In the genomic region with DNA sequence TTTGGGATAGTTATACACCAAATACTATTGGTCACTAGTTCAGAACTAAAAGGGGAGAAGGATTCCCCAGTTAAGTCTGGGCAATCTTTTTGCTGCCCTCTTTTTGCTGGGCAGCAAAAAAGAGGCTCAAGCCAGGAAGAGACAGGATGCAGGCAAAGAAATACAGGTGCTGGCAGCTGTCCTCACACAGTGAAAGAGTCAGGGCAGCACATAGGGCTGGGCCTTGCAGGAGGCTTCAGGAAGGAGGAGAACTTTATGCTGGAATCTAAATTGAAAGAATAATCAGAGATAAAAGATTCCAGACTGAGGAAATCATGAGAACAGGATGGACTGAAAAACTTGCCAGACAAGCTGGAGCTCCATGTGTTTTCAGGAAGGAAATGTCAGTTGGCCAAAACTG, we compare ENCODE assay signal across 19 cellular contexts. TPM values are rescaled to one million over a fixed set of nuclear protein-coding genes. Genes with fewer than 3 reads are reported as not detected.
DNase-seq lines count a peak whose midpoint lies in the region; ATAC-seq, FAIRE-seq and TF ChIP-seq lines count a peak whose summit lies in the region.
"Had no signal": no experiment of that assay in that cellular context is flagged by ENCODE, and none has a peak within 500 bp of the region (broad histone marks: within the 10 kb centered on the region; RNA-seq: fewer than 3 reads in every experiment).

No MANE protein-coding gene starts in this region.

- DNase-seq in MCF 10A (ENCODE audit: unreplicated experiment) (no peak), breast epithelium (ENCODE audit: low spot score in 2 of 2) (no peak), IMR-90 (no peak), lung microvascular endothelial cell (ENCODE audit: low read depth in 2 of 2) (peak; percentile 16 to 32), HepG2 (ENCODE audit: low spot score) (no peak), medulla oblongata (ENCODE audit: extremely low spot score) (no peak)
- DNase-seq: C1 segment of cervical spinal cord; CD4-positive, alpha-beta memory T cell; COR-L47; DMS153; DMS79 treated with DMSO at 0.1 percent for 48 hours; GF-D8; H7; HCEC 1CT had no signal

- dilution Hi-C loops in IMR-90 (cut with HindIII; ENCODE audit: low sequenced_read_pairs, unreplicated experiment) = no loop called here

- H2AK5ac ChIP-seq in IMR-90 (ENCODE audit: low read depth, low read length) = peak overlapping the region; percentile 24; the same call in 1 of the 2 replicates

- H4K20me1 ChIP-seq in IMR-90 (ENCODE audit: insufficient read depth, low read length) (peaks cover 6% of the 10 kb centered on the region; the same call in 1 of the 2 replicates), HepG2 (ENCODE audit: insufficient read depth, low read length) (no peaks in the 10 kb centered on the region)

- H3K4me1 Mint-ChIP-seq in MCF 10A (ENCODE audit: insufficient read depth, unreplicated experiment) = peaks cover 52% of the 10 kb centered on the region
- peaks cover 42% of the 10 kb centered on the region for H3K4me1 Mint-ChIP-seq in dendritic cell treated with granulocyte-macrophage colony-stimulating factor and Interleukin-4, amounts not matched to agents 40 ng/mL and 50 ng/mL, for 4 days (ENCODE audit: low read depth)
- H3K4me1 Mint-ChIP-seq: CD4-positive, alpha-beta memory T cell had no signal

- no peak overlapping the region for H3K23ac ChIP-seq in IMR-90 (ENCODE audit: low read depth, low read length)

- TF ChIP-seq CTCF in MCF 10A (IDR thresholded peaks at IDR 0.05; ENCODE audit: unreplicated experiment) (no peak), breast epithelium (IDR thresholded peaks at IDR 0.05) (no peak), IMR-90 (conservative IDR thresholded peaks at IDR 0.05; ENCODE audit: low read depth, low read length) (no peak), HepG2 (CRISPR knock-in tag; IDR thresholded peaks at IDR 0.05) (no peak)

- H3K4me3 ChIP-seq in breast epithelium = no peak overlapping the region
- H3K4me3 ChIP-seq in IMR-90 (ENCODE audit: insufficient read depth, low read depth, low read length) = no peak overlapping the region
- H3K4me3 ChIP-seq in HepG2 (replicated peaks in 1 of 3; ENCODE audit: insufficient read depth in 1 of 3, low read depth in 2 of 3, low read length in 3 of 3) = no peak overlapping the region

- no peak overlapping the region for H3K18ac ChIP-seq in IMR-90 (ENCODE audit: low read depth, low read length)

- in situ Hi-C loops in IMR-90 (cut with MboI; ENCODE audit: low sequenced_read_pairs) = no loop called here
- in situ Hi-C loops in HepG2 (cut with HindIII; ENCODE audit: extremely low pct_ligation_motif_present, low pct_unique_long_range_greater_than_20kb) = no loop called here

- peaks cover 20% of the 10 kb centered on the region for H3K36me3 Mint-ChIP-seq in MCF 10A (ENCODE audit: insufficient read depth, unreplicated experiment)
- peaks cover 77% of the 10 kb centered on the region for H3K36me3 Mint-ChIP-seq in dendritic cell treated with granulocyte-macrophage colony-stimulating factor and Interleukin-4, amounts not matched to agents 40 ng/mL and 50 ng/mL, for 4 days (ENCODE audit: low read depth)

- FAIRE-seq in HepG2 (lab: Jason Lieb, UNC) = no peak
- FAIRE-seq: GM12891, GM18507, H1 had no signal

- H2AK9ac ChIP-seq in IMR-90 (replicated peaks; ENCODE audit: low read depth, low read length, poor library complexity) = no peak overlapping the region

- no peak overlapping the region for H2BK20ac ChIP-seq in IMR-90 (ENCODE audit: low read depth, low read length)

- intact Hi-C loops in MCF 10A (cut with micrococcal nuclease) (no loop called here), breast epithelium (cut with DNase I; ENCODE audit: low total_unique reads) (no loop called here), IMR-90 (cut with micrococcal nuclease) (no loop called here), HepG2 (cut with micrococcal nuclease; ENCODE audit: unreplicated experiment) (no loop called here)
- intact Hi-C loops in dendritic cell treated with granulocyte-macrophage colony-stimulating factor and Interleukin-4, amounts not matched to agents 40 ng/mL and 50 ng/mL, for 4 days (cut with micrococcal nuclease) = no loop called here

- H3K4ac ChIP-seq in IMR-90 (ENCODE audit: low read depth, low read length) = no peak overlapping the region

- no peak overlapping the region for H3K14ac ChIP-seq in IMR-90 (replicated peaks; ENCODE audit: low read depth, low read length)

- H3K27me3 Mint-ChIP-seq in MCF 10A (ENCODE audit: insufficient read depth, unreplicated experiment) = no peaks in the 10 kb centered on the region
- H3K27me3 Mint-ChIP-seq in dendritic cell treated with granulocyte-macrophage colony-stimulating factor and Interleukin-4, amounts not matched to agents 40 ng/mL and 50 ng/mL, for 4 days = no peaks in the 10 kb centered on the region
- H3K27me3 Mint-ChIP-seq: CD4-positive, alpha-beta memory T cell had no signal

- H3K4me2 ChIP-seq in IMR-90 (ENCODE audit: low read depth, low read length) (no peak overlapping the region), HepG2 (ENCODE audit: low read depth, low read length) (no peak overlapping the region)

- H4K8ac ChIP-seq in IMR-90 (ENCODE audit: low read depth in 2 of 2, low read length in 2 of 2) = no peak overlapping the region

- H3K27me3 ChIP-seq in breast epithelium (no peaks in the 10 kb centered on the region), IMR-90 (ENCODE audit: control insufficient read depth, insufficient read depth, low read length) (no peaks in the 10 kb centered on the region), HepG2 (ENCODE audit: control insufficient read depth in 1 of 2, insufficient read depth in 2 of 2, low read length in 2 of 2) (no peaks in the 10 kb centered on the region)

- H4K91ac ChIP-seq in IMR-90 (ENCODE audit: insufficient read depth, low read depth, low read length) = no peak overlapping the region

- no peaks in the 10 kb centered on the region for H3K4me1 ChIP-seq in breast epithelium
- H3K4me1 ChIP-seq in IMR-90 (ENCODE audit: control insufficient read depth, insufficient read depth, low read length) = no peaks in the 10 kb centered on the region; the same call in 1 of the 2 replicates
- no peaks in the 10 kb centered on the region for H3K4me1 ChIP-seq in HepG2 (ENCODE audit: insufficient read depth, low read length)

- ATAC-seq in IMR-90 (ENCODE audit: low read depth) = no peak
- ATAC-seq in GM19395 (IDR thresholded peaks at IDR 0.05; ENCODE audit: unreplicated experiment) = no peak
- ATAC-seq in HepG2 = no peak

- TF ChIP-seq POLR2A in breast epithelium (IDR thresholded peaks at IDR 0.05) (no peak), IMR-90 (IDR thresholded peaks at IDR 0.05; ENCODE audit: low read depth, low read length) (no peak), HepG2 (IDR thresholded peaks at IDR 0.05; ENCODE audit: insufficient read depth in 1 of 2, low read depth in 2 of 2, low read length in 2 of 2) (no peak)

- CTCF ChIA-PET in MCF 10A (lab: Yijun Ruan, JAX) = no interaction called here
- CTCF ChIA-PET in IMR-90 (lab: Yijun Ruan, JAX) = no interaction called here
- CTCF ChIA-PET in HepG2 (lab: Yijun Ruan, JAX; ENCODE audit: low intra/inter-chr PET ratio, low total read pairs) = no interaction called here

- no peaks in the 10 kb centered on the region for H3K36me3 ChIP-seq in breast epithelium
- H3K36me3 ChIP-seq in IMR-90 (ENCODE audit: control insufficient read depth, insufficient read depth, low read length) = no peaks in the 10 kb centered on the region
- H3K36me3 ChIP-seq in HepG2 (replicated peaks in 1 of 2; ENCODE audit: control insufficient read depth in 1 of 2, insufficient read depth in 2 of 2, low read length in 2 of 2) = no peaks in the 10 kb centered on the region

- no TSS peak for BruUV-seq in MCF 10A (replicated peaks; lab: Mats Ljungman, UMichigan)
- no TSS peak for BruUV-seq in IMR-90 (replicated peaks; lab: Mats Ljungman, UMichigan)
- no TSS peak for BruUV-seq in HepG2 (replicated peaks; lab: Mats Ljungman, UMichigan)

- H3K27ac Mint-ChIP-seq in MCF 10A (ENCODE audit: low read depth, unreplicated experiment) = peak overlapping the region; percentile 61
- H3K27ac Mint-ChIP-seq in dendritic cell treated with granulocyte-macrophage colony-stimulating factor and Interleukin-4, amounts not matched to agents 40 ng/mL and 50 ng/mL, for 4 days = peak overlapping the region; percentile 10
- H3K27ac Mint-ChIP-seq: CD4-positive, alpha-beta memory T cell had no signal

- TF ChIP-seq EP300 in HepG2 (IDR thresholded peaks at IDR 0.05; ENCODE audit: low read depth in 2 of 2, low read length in 2 of 2) (no peak), HepG2 (CRISPR knock-in tag; IDR thresholded peaks at IDR 0.05; ENCODE audit: borderline replicate concordance) (no peak)

- no peak overlapping the region for H3K56ac ChIP-seq in IMR-90 (ENCODE audit: extremely low read depth, insufficient read depth, low read length)

- H3K27ac ChIP-seq in breast epithelium (no peak overlapping the region), IMR-90 (ENCODE audit: insufficient read depth, low read length) (no peak overlapping the region), HepG2 (ENCODE audit: extremely low read length, insufficient read depth, low read length) (no peak overlapping the region)

- H3K79me1 ChIP-seq in IMR-90 (ENCODE audit: low read depth in 1 of 2, low read length in 2 of 2) = peaks cover 29 to 60% of the 10 kb centered on the region in 2 experiments

- H2AFZ ChIP-seq in IMR-90 (replicated peaks; ENCODE audit: low read length, poor library complexity) (no peak overlapping the region), HepG2 (ENCODE audit: low read length) (no peak overlapping the region)

- peaks cover 12% of the 10 kb centered on the region for H3K9me3 Mint-ChIP-seq in MCF 10A (ENCODE audit: unreplicated experiment)
- peaks cover 28% of the 10 kb centered on the region for H3K9me3 Mint-ChIP-seq in dendritic cell treated with granulocyte-macrophage colony-stimulating factor and Interleukin-4, amounts not matched to agents 40 ng/mL and 50 ng/mL, for 4 days

- no peak overlapping the region for H3K9ac ChIP-seq in IMR-90 (ENCODE audit: low read depth, low read length)
- no peak overlapping the region for H3K9ac ChIP-seq in HepG2 (ENCODE audit: insufficient read depth, low read depth, low read length)

- H3K9me3 ChIP-seq in breast epithelium (peaks cover 0 to 7% of the 10 kb centered on the region in 2 donors), IMR-90 (ENCODE audit: control insufficient read depth, insufficient read depth, low read length) (peaks cover 5% of the 10 kb centered on the region), HepG2 (ENCODE audit: low read length) (no peaks in the 10 kb centered on the region)

- POLR2A ChIA-PET in MCF 10A (lab: Yijun Ruan, JAX) = no interaction called here
- POLR2A ChIA-PET in IMR-90 (lab: Charles Lee; ENCODE audit: unreplicated experiment) = no interaction called here
- POLR2A ChIA-PET in HepG2 (lab: Yijun Ruan, JAX) = no interaction called here

- no peak overlapping the region for H2BK5ac ChIP-seq in IMR-90 (ENCODE audit: low read depth, low read length, poor library complexity, severe bottlenecking)

- H3K79me2 ChIP-seq in HepG2 (ENCODE audit: insufficient read depth, low read length) = peaks cover 3% of the 10 kb centered on the region

- no peak overlapping the region; the same call in 1 of the 2 replicates for H4K5ac ChIP-seq in IMR-90 (ENCODE audit: low read depth, low read length)

- TF ChIP-seq RAD21 in IMR-90 (IDR thresholded peaks at IDR 0.05; ENCODE audit: low read length) = no peak
- TF ChIP-seq RAD21 in HepG2 (CRISPR knock-in tag; IDR thresholded peaks at IDR 0.05) = no peak

- no peak overlapping the region for H2BK120ac ChIP-seq in IMR-90 (ENCODE audit: low read depth, low read length)

- H3K9me1 ChIP-seq in IMR-90 (ENCODE audit: insufficient read depth, low read length) = peaks cover 2% of the 10 kb centered on the region; the same call in 1 of the 2 replicates

- no peak overlapping the region for H3K4me3 Mint-ChIP-seq in MCF 10A (ENCODE audit: unreplicated experiment)
- H3K4me3 Mint-ChIP-seq in dendritic cell treated with granulocyte-macrophage colony-stimulating factor and Interleukin-4, amounts not matched to agents 40 ng/mL and 50 ng/mL, for 4 days = no peak overlapping the region
- H3K4me3 Mint-ChIP-seq: CD4-positive, alpha-beta memory T cell had no signal

- no peak overlapping the region for H2BK15ac ChIP-seq in IMR-90 (ENCODE audit: low read depth, low read length)

RNA-seq across cellular contexts. Expression of a gene that starts 46.8 kb away (rescaled TPM):
- total RNA-seq in MCF 10A (2022) (74.8 and 83.7 TPM in 2 replicates), breast epithelium (10 to 100 TPM; 32.4 to 59.7 (median 54.4) TPM), IMR-90 (2012; rRNA removed) (90.7 and 105 TPM in 2 replicates), lung microvascular endothelial cell (15.3 and 38.1 TPM in 2 replicates), HepG2 (2016; rRNA removed; fragmentation: Illumina TruSeq; extraction: Trizol) (6.8 and 9.1 TPM in 2 replicates)
- polyA plus RNA-seq in IMR-90 (2012; rRNA removed) (15.6 and 19.8 TPM in 2 replicates), HepG2 (2011; rRNA removed) (4.1 and 4.6 TPM in 2 replicates)
- 4.4 and 11.0 TPM in 2 replicates for polyA plus RNA-seq in IMR-90 (2012; cell fraction: cytosol; rRNA removed)
- 13.5 and 32.1 TPM in 2 replicates for polyA plus RNA-seq in IMR-90 (2012; cell fraction: nucleus; rRNA removed; ENCODE audit: low replicate concordance)
- 1.2 and 1.8 TPM in 2 replicates for total RNA-seq in HepG2 (2016; cell fraction: cytosol; rRNA removed; fragmentation: Illumina TruSeq; extraction: Trizol; ENCODE audit: low read depth)
- total RNA-seq in HepG2 (2016; cell fraction: insoluble cytoplasmic fraction; rRNA removed; fragmentation: Illumina TruSeq; extraction: Trizol) = 8.4 and 8.6 TPM in 2 replicates
- 3.8 and 6.4 TPM in 2 replicates for total RNA-seq in HepG2 (2016; cell fraction: membrane; rRNA removed; fragmentation: Illumina TruSeq; extraction: Trizol)
- total RNA-seq in HepG2 (2016; cell fraction: nucleus; rRNA removed; fragmentation: Illumina TruSeq; extraction: Trizol) = 14.5 and 17.0 TPM in 2 replicates
- polyA plus RNA-seq in HepG2 (2011; cell fraction: cytosol; rRNA removed) = 2.0 and 2.9 TPM in 2 replicates
- polyA plus RNA-seq in HepG2 (2011; cell fraction: nucleus; rRNA removed) = 2.3 and 2.9 TPM in 2 replicates
- polyA plus RNA-seq in HepG2 (2012) = 6.0 and 8.4 TPM in 2 replicates
- 0.43 and 0.67 TPM in 2 replicates for polyA plus RNA-seq in HepG2 (2016; cell fraction: cytosol; fragmentation: Illumina TruSeq; extraction: Trizol; ENCODE audit: low read depth)
- polyA plus RNA-seq in HepG2 (2016; cell fraction: insoluble cytoplasmic fraction; fragmentation: Illumina TruSeq; extraction: Trizol; ENCODE audit: low read depth) = 7.1 and 7.3 TPM in 2 replicates
- 2.5 and 2.7 TPM in 2 replicates for polyA plus RNA-seq in HepG2 (2016; cell fraction: membrane; fragmentation: Illumina TruSeq; extraction: Trizol; ENCODE audit: low read depth)
- 8.0 and 8.3 TPM in 2 replicates for polyA plus RNA-seq in HepG2 (2016; cell fraction: nucleus; fragmentation: Illumina TruSeq; extraction: Trizol; ENCODE audit: insufficient read depth, low read depth)
- 5.0 TPM in 1 of 2 replicates, not detected in the other for polyA minus RNA-seq in HepG2 (2011; rRNA and poly(A)+ RNA removed; ENCODE audit: low replicate concordance)
- polyA minus RNA-seq in HepG2 (2011; cell fraction: cytosol; rRNA and poly(A)+ RNA removed) = 9.2 and 11.6 TPM in 2 replicates
- 40.5 and 45.4 TPM in 2 replicates for polyA minus RNA-seq in HepG2 (2011; cell fraction: nucleus; rRNA and poly(A)+ RNA removed)
- polyA plus RNA-seq: CD4-positive, alpha-beta memory T cell had no signal

Comparison
In these comparisons a context has a peak if more than half of its experiments do, and no peak if none do; other contexts are left out.
1. DNase-seq: peak in lung microvascular endothelial cell (2 of 2); none in MCF 10A (single experiment), breast epithelium (0 of 2), IMR-90 (single experiment), HepG2 (single experiment) and medulla oblongata (single experiment).